Comparison of ENCODE assay signal across 12 cellular contexts in the genomic region with DNA sequence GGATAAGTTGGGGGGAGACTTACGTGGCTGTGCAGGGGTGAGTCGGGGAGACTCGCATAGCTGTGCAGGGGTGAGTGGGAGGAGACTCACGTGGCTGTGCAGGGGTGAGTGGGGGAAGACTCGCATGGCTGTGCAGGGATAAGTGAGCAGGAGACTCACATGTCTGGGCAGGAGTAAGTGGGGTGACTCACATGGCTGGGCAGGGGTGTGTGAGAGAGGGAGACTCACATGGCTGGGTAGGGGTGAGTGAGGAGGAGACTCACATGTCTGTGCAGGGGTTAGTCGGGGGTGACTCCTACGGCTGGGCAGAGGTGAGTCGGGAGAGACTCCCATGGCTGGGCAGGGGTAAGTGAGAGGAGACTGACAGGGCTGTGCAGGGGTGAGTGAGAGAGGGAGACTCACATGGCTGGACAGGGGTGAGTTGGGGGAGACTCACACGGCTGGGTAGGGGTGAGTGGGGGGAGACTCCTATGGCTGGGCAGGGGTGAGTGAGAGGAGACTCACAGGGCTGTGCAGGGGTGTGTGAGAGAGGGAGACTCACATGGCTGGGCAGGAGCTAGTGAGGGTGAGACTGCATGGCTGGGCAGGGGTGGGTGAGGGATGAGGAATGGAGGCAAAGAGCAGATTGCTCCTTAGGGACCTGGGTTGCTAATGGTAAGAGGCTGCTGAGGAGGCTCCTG. TPM values are rescaled to one million over a fixed set of nuclear protein-coding genes. Genes with fewer than 3 reads are reported as not detected.
A peak's percentile ranks its signal among the peaks of the same experiment; 100 is the strongest.
DNase-seq lines count a peak whose midpoint lies in the region; ATAC-seq and TF ChIP-seq lines count a peak whose summit lies in the region.
"Had no signal": no experiment of that assay in that cellular context is flagged by ENCODE, and none has a peak within 500 bp of the region (broad histone marks: within the 10 kb centered on the region; RNA-seq: fewer than 3 reads in every experiment).

No MANE protein-coding gene starts in this region.

- no peaks in the 10 kb centered on the region for H3K36me3 ChIP-seq in A673 (ENCODE audit: insufficient read depth, low read length, poor library complexity, severe bottlenecking)
- H3K36me3 ChIP-seq in BLaER1 treated with 17β-estradiol and CSF1 and Interleukin-3, amounts not matched to agents 10 nM and 100 nM, result no peaks in the 10 kb centered on the region
- H3K36me3 ChIP-seq: esophagus squamous epithelium, spleen had no signal

- CTCF ChIA-PET in A673 (lab: Charles Lee), result no interaction called here

- no peaks in the 10 kb centered on the region for H4K20me1 ChIP-seq in BLaER1 treated with 17β-estradiol and CSF1 and Interleukin-3, amounts not matched to agents 10 nM and 100 nM

- peak overlapping the region in 6 of 11 experiments; percentile 13 to 83 (median 30); a peak in 5 of 22 replicates for H3K4me2 ChIP-seq in BLaER1 treated with 17β-estradiol and CSF1 and Interleukin-3, amounts not matched to agents 10 nM and 100 nM

- POLR2A ChIA-PET in A673 (lab: Charles Lee; ENCODE audit: low non-redundant PET), result no interaction called here

- no peaks in the 10 kb centered on the region for H3K27me3 Mint-ChIP-seq in T-helper 2 cell treated with Interferon-gamma antibody and Interleukin-4, amounts not matched to agents 5 μg/mL and 100 μg/mL, for 36 hours (ENCODE audit: low read depth)
- H3K27me3 Mint-ChIP-seq: central memory CD8-positive, alpha-beta T cell had no signal

- BruUV-seq in A673 (replicated peaks; lab: Mats Ljungman, UMichigan), result no TSS peak

- no peaks in the 10 kb centered on the region for H3K9me3 ChIP-seq in A673 (ENCODE audit: low read depth, low read length, poor library complexity, severe bottlenecking)
- H3K9me3 ChIP-seq in BLaER1 treated with 17β-estradiol and CSF1 and Interleukin-3, amounts not matched to agents 10 nM and 100 nM (replicated peaks in 1 of 11), result no peaks in the 10 kb centered on the region
- H3K9me3 ChIP-seq: esophagus squamous epithelium, spleen had no signal

- H3K9ac ChIP-seq in BLaER1 treated with 17β-estradiol and CSF1 and Interleukin-3, amounts not matched to agents 10 nM and 100 nM, result no peak overlapping the region

- no peak overlapping the region for H3K27ac ChIP-seq in A673 (ENCODE audit: low read depth, low read length, poor library complexity, severe bottlenecking)
- H3K27ac ChIP-seq in BLaER1 treated with 17β-estradiol and CSF1 and Interleukin-3, amounts not matched to agents 10 nM and 100 nM, result peak overlapping the region in 7 of 11 experiments; percentile 26 to 89 (median 83); a peak in 11 of 22 replicates
- H3K27ac ChIP-seq: esophagus squamous epithelium, spleen had no signal

- H3K36me3 Mint-ChIP-seq in T-helper 2 cell treated with Interferon-gamma antibody and Interleukin-4, amounts not matched to agents 5 μg/mL and 100 μg/mL, for 36 hours (ENCODE audit: low read depth), result no peaks in the 10 kb centered on the region

- H3K4me3 ChIP-seq in A673 (ENCODE audit: low read depth, low read length, poor library complexity, severe bottlenecking), result no peak overlapping the region
- H3K4me3 ChIP-seq in BLaER1 treated with 17β-estradiol and CSF1 and Interleukin-3, amounts not matched to agents 10 nM and 100 nM, result no peak overlapping the region
- H3K4me3 ChIP-seq: esophagus squamous epithelium, spleen had no signal

- H3K27ac Mint-ChIP-seq in T-helper 2 cell treated with Interferon-gamma antibody and Interleukin-4, amounts not matched to agents 5 μg/mL and 100 μg/mL, for 36 hours, result peak overlapping the region; percentile 32

- no peak for TF ChIP-seq CTCF in A673 (conservative IDR thresholded peaks at IDR 0.05; ENCODE audit: low read depth, low read length)

- no peak overlapping the region for H3K4me3 Mint-ChIP-seq in T-helper 2 cell treated with Interferon-gamma antibody and Interleukin-4, amounts not matched to agents 5 μg/mL and 100 μg/mL, for 36 hours
- H3K4me3 Mint-ChIP-seq: central memory CD8-positive, alpha-beta T cell; nephron progenitor cell had no signal

- no peaks in the 10 kb centered on the region for H3K9me3 Mint-ChIP-seq in T-helper 2 cell treated with Interferon-gamma antibody and Interleukin-4, amounts not matched to agents 5 μg/mL and 100 μg/mL, for 36 hours
- H3K9me3 Mint-ChIP-seq: central memory CD8-positive, alpha-beta T cell; nephron progenitor cell had no signal

- H3K4me1 Mint-ChIP-seq in T-helper 2 cell treated with Interferon-gamma antibody and Interleukin-4, amounts not matched to agents 5 μg/mL and 100 μg/mL, for 36 hours (ENCODE audit: low read depth), result peaks cover 30% of the 10 kb centered on the region

- H3K27me3 ChIP-seq in A673 (replicated peaks; ENCODE audit: insufficient read depth, low read depth, low read length, poor library complexity), result no peaks in the 10 kb centered on the region
- no peaks in the 10 kb centered on the region for H3K27me3 ChIP-seq in BLaER1 treated with 17β-estradiol and CSF1 and Interleukin-3, amounts not matched to agents 10 nM and 100 nM

- ATAC-seq in GM19397 (IDR thresholded peaks at IDR 0.05; ENCODE audit: unreplicated experiment), result no peak
- no peak for ATAC-seq in HG03460 (IDR thresholded peaks at IDR 0.05; ENCODE audit: unreplicated experiment)

- DNase-seq in A673 (ENCODE audit: low spot score) (peak; percentile 44), kidney tubule cell (ENCODE audit: low spot score) (peak; percentile 21), ureter (ENCODE audit: low spot score) (no peak)
- no peak for DNase-seq in T-helper 2 cell treated with Interferon-gamma antibody and Interleukin-4, amounts not matched to agents 5 μg/mL and 100 μg/mL, for 36 hours (ENCODE audit: low spot score)
- DNase-seq: esophagus squamous epithelium, NCI-H1048, nephron progenitor cell, spleen had no signal

- H3K4me1 ChIP-seq in A673 (ENCODE audit: insufficient read depth, low read length, poor library complexity, severe bottlenecking), result no peaks in the 10 kb centered on the region
- peaks cover 20 to 56% (median 49%) of the 10 kb centered on the region in 10 experiments for H3K4me1 ChIP-seq in BLaER1 treated with 17β-estradiol and CSF1 and Interleukin-3, amounts not matched to agents 10 nM and 100 nM
- H3K4me1 ChIP-seq: esophagus squamous epithelium had no signal

- intact Hi-C loops in A673 (cut with micrococcal nuclease; ENCODE audit: unreplicated experiment), result no loop called here

RNA-seq across cellular contexts. Expression of a gene that starts 56.0 kb away (rescaled TPM):
- 3.4 and 6.2 TPM in 2 replicates for total RNA-seq in A673 (2021)
- total RNA-seq in ureter, result 20.1 TPM

Comparison
In these comparisons a context has a peak if more than half of its experiments do, and no peak if none do; other contexts are left out.
1. DNase-seq: peak in A673 (single experiment) and kidney tubule cell (single experiment); none in T-helper 2 cell treated with Interferon-gamma antibody and Interleukin-4, amounts not matched to agents 5 μg/mL and 100 μg/mL, for 36 hours (single experiment) and ureter (single experiment).